In the genomic region with DNA sequence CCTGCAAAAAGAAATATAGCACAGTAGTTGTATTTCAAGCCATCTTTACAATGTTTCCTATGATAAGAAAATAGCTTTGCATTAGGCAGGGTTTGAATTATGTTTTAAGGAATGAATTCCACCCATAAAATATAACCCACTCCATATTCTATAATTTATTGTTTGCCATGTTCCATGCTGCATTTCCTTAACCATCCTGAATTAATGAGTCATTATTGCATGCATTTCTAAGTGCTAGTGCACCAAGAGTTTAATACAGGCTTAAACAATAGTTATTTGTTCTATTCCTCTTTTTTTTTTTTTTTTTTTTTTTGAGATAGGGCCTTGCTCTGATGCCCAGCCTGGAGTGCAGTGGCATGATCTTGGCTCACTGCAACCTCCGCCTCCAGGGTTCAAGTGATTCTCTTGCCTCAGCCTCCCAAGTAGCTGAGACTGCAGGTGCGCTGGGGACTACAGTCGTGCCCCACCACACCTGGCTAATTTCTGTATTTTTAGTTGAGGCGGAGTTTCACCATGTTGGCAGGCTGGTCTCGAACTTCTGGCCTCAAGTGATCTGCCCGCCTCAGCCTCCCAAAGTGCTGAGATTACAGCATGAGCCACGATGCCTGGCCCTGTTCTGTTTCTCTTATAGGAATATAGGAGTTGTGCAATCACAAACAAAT, we compare ENCODE assay signal across 1 cellular context.
TF ChIP-seq lines count a peak whose summit lies in the region.

No MANE protein-coding gene starts in this region.

TF ChIP-seq in SK-N-SH, 30 proteins besides CTCF, POLR2A, EP300 and RAD21 (continued from another document):
- no peak for TF ChIP-seq ZBTB33 (IDR thresholded peaks at IDR 0.05; ENCODE audit: borderline replicate concordance, low read depth)
- TF ChIP-seq REST (IDR thresholded peaks at IDR 0.05; ENCODE audit: low read depth, low read length): no peak
- no peak for TF ChIP-seq MEF2A (IDR thresholded peaks at IDR 0.05; ENCODE audit: borderline replicate concordance, low read depth)
- no peak for TF ChIP-seq POLR2AphosphoS5 (IDR thresholded peaks at IDR 0.05; ENCODE audit: low read depth, low read length)
